8 cellular contexts compared by ENCODE assay signal in genomic region chr14:94548999-94549985, GRCh38. TPM values are rescaled to one million over a fixed set of nuclear protein-coding genes. Genes with fewer than 3 reads are reported as not detected.
DNase-seq lines count a peak whose midpoint lies in the region; ATAC-seq and TF ChIP-seq lines count a peak whose summit lies in the region.

No MANE protein-coding gene starts in this region.

- DNase-seq in DND-41 (peak; percentile 68), HAP-1 (ENCODE audit: low spot score in 2 of 2) (peak; percentile 43 to 89), NCI-H748 (lab: John Stamatoyannopoulos, UW; ENCODE audit: unreplicated experiment) (peak; percentile 67), fibroblast of villous mesenchyme (ENCODE audit: low read depth) (peak; percentile 30), ovary (peak; percentile 61 to 85 (median 79)), vagina (ENCODE audit: extremely low spot score in 2 of 2) (peak; percentile 81 to 83)
- DNase-seq in activated T-cell treated with anti-CD3 and anti-CD28 coated beads, Interleukin-2, amount 50 U/mL, for 48 hours: peak; percentile 76 to 77

- H3K27ac ChIP-seq in DND-41 (ENCODE audit: low read length): no peak overlapping the region
- H3K27ac ChIP-seq in ovary: no peak overlapping the region
- no peak overlapping the region for H3K27ac ChIP-seq in vagina

- no peaks in the 10 kb centered on the region for H3K36me3 ChIP-seq in DND-41 (ENCODE audit: insufficient read depth, low read length)
- no peaks in the 10 kb centered on the region for H3K36me3 ChIP-seq in HAP-1 (replicated peaks)
- H3K36me3 ChIP-seq in ovary: no peaks in the 10 kb centered on the region
- H3K36me3 ChIP-seq in vagina: no peaks in the 10 kb centered on the region

- TF ChIP-seq POLR2A in ovary (IDR thresholded peaks at IDR 0.05) (no peak), vagina (IDR thresholded peaks at IDR 0.05) (no peak)

- H3K4me2 ChIP-seq in DND-41 (ENCODE audit: insufficient read depth, low read length): no peak overlapping the region

- no peaks in the 10 kb centered on the region for H4K20me1 ChIP-seq in DND-41 (ENCODE audit: insufficient read depth, low read length)

- H3K4me3 ChIP-seq in DND-41 (ENCODE audit: low read depth in 1 of 2, low read length in 2 of 2): no peak overlapping the region
- H3K4me3 ChIP-seq in HAP-1: no peak overlapping the region
- H3K4me3 ChIP-seq in fibroblast of villous mesenchyme (ENCODE audit: low read depth, low read length): no peak overlapping the region
- no peak overlapping the region for H3K4me3 ChIP-seq in ovary
- no peak overlapping the region for H3K4me3 ChIP-seq in vagina

- H3K4me1 ChIP-seq in DND-41 (ENCODE audit: insufficient read depth, low read length) (no peaks in the 10 kb centered on the region), HAP-1 (no peaks in the 10 kb centered on the region), ovary (ENCODE audit: insufficient read depth) (no peaks in the 10 kb centered on the region), vagina (peaks cover 8% of the 10 kb centered on the region)

- ATAC-seq in DND-41 (ENCODE audit: insufficient read depth, low read depth): peak; percentile 88
- ATAC-seq in HG02571 (IDR thresholded peaks at IDR 0.05; ENCODE audit: unreplicated experiment): no peak

- TF ChIP-seq EP300 in ovary (IDR thresholded peaks at IDR 0.05): no peak

- 21 to 28% (median 21%) methylated on average over 24 of the region's 24 CpGs for WGBS in ovary, 3 donors

- no peak overlapping the region for H3K9ac ChIP-seq in DND-41 (ENCODE audit: low read depth, low read length)

- intact Hi-C loops in ovary (cut with DNase I): loop anchor here in 1 of 4 donors (10.0 kb wide), 1 partner anchor 136 kb away; no protein-coding TSS in a partner anchor
- intact Hi-C loops in vagina (cut with DNase I): no loop called here

- H3K79me2 ChIP-seq in DND-41 (ENCODE audit: insufficient read depth, low read length): no peaks in the 10 kb centered on the region

- no peaks in the 10 kb centered on the region for H3K27me3 ChIP-seq in DND-41 (ENCODE audit: insufficient read depth, low read length, poor library complexity)
- H3K27me3 ChIP-seq in HAP-1 (ENCODE audit: low read depth): no peaks in the 10 kb centered on the region; the same call in 1 of the 2 replicates
- H3K27me3 ChIP-seq in ovary: no peaks in the 10 kb centered on the region
- no peaks in the 10 kb centered on the region for H3K27me3 ChIP-seq in vagina

- no peaks in the 10 kb centered on the region for H3K9me3 ChIP-seq in DND-41 (ENCODE audit: insufficient read depth, low read length, severe bottlenecking)
- no peaks in the 10 kb centered on the region for H3K9me3 ChIP-seq in HAP-1
- no peaks in the 10 kb centered on the region for H3K9me3 ChIP-seq in ovary
- H3K9me3 ChIP-seq in vagina: no peaks in the 10 kb centered on the region

- H2AFZ ChIP-seq in DND-41 (ENCODE audit: low read depth, low read length): no peak overlapping the region

- in situ Hi-C loops in HAP-1 (cut with MboI; ENCODE audit: low sequenced_read_pairs): no loop called here

- TF ChIP-seq CTCF in DND-41 (IDR thresholded peaks at IDR 0.05; ENCODE audit: borderline replicate concordance, extremely low read depth, low read length, poor library complexity, severe bottlenecking) (peak; percentile 85), fibroblast of villous mesenchyme (IDR thresholded peaks at IDR 0.05; ENCODE audit: insufficient read depth, low read depth, low read length) (peak; percentile 71), ovary (IDR thresholded peaks at IDR 0.05) (peak; percentile 77 to 91 (median 79)), vagina (IDR thresholded peaks at IDR 0.05) (peak; percentile 48 to 89 (median 88))

RNA-seq across cellular contexts. Expression of gene SERPINA4, which starts 11.9 kb away (rescaled TPM):
- not detected in 2 replicates for total RNA-seq in fibroblast of villous mesenchyme
- total RNA-seq in ovary: under 1 TPM in 4 of 7 donors, not detected in 3; 0.11 to 0.22 (median 0.15) TPM
- polyA plus RNA-seq in ovary: not detected
- total RNA-seq in vagina: not detected

RNA-seq across cellular contexts. Expression of gene SERPINA5, which starts 31.9 kb away (rescaled TPM):
- total RNA-seq in fibroblast of villous mesenchyme: not detected in 2 replicates
- total RNA-seq in ovary: 10 to 100 TPM in 6 of 7 donors, 1 to 10 TPM in 1; 8.3 to 66.2 (median 23.8) TPM
- 10 to 100 TPM; 21.5 to 27.9 TPM for polyA plus RNA-seq in ovary
- total RNA-seq in vagina: 3.7 TPM

RNA-seq across cellular contexts. Expression of gene SERPINA12, which starts 40.0 kb away (rescaled TPM):
- not detected in 2 replicates for total RNA-seq in fibroblast of villous mesenchyme
- not detected for total RNA-seq in ovary
- not detected for polyA plus RNA-seq in ovary
- total RNA-seq in vagina: 8.6 TPM

Comparison
In these comparisons a context has a peak if more than half of its experiments do, and no peak if none do; other contexts are left out.
1. DNase-seq: peak in every context shown above with its lines; median percentile 82 in vagina; 79 in ovary; 76 in activated T-cell treated with anti-CD3 and anti-CD28 coated beads, Interleukin-2, amount 50 U/mL, for 48 hours; 68 in DND-41; 67 in NCI-H748; 66 in HAP-1; 30 in fibroblast of villous mesenchyme.